ENCODE assay signal across 3 cellular contexts in genomic region chr3:4655145-4656045, GRCh38.
TF ChIP-seq lines count a peak whose summit lies in the region.

No MANE protein-coding gene starts in this region.

TF ChIP-seq in SK-N-SH treated with all-trans-retinoic acid at 6 μM for 48 hours, 23 proteins besides CTCF, POLR2A, EP300 and RAD21:
- TF ChIP-seq GLIS3 (CRISPR knock-in tag; IDR thresholded peaks at IDR 0.05) = no peak
- no peak for TF ChIP-seq PPARA (CRISPR knock-in tag; IDR thresholded peaks at IDR 0.05; ENCODE audit: borderline replicate concordance)
- no peak for TF ChIP-seq SNAI2 (CRISPR knock-in tag; IDR thresholded peaks at IDR 0.05)
- TF ChIP-seq ZC3H10 (CRISPR knock-in tag; IDR thresholded peaks at IDR 0.05) = no peak
- TF ChIP-seq ARNTL (CRISPR knock-in tag; IDR thresholded peaks at IDR 0.05; ENCODE audit: borderline replicate concordance, low read depth) = no peak
- no peak for TF ChIP-seq ZNF70 (CRISPR knock-in tag; IDR thresholded peaks at IDR 0.05)
- TF ChIP-seq, protein P1, sequence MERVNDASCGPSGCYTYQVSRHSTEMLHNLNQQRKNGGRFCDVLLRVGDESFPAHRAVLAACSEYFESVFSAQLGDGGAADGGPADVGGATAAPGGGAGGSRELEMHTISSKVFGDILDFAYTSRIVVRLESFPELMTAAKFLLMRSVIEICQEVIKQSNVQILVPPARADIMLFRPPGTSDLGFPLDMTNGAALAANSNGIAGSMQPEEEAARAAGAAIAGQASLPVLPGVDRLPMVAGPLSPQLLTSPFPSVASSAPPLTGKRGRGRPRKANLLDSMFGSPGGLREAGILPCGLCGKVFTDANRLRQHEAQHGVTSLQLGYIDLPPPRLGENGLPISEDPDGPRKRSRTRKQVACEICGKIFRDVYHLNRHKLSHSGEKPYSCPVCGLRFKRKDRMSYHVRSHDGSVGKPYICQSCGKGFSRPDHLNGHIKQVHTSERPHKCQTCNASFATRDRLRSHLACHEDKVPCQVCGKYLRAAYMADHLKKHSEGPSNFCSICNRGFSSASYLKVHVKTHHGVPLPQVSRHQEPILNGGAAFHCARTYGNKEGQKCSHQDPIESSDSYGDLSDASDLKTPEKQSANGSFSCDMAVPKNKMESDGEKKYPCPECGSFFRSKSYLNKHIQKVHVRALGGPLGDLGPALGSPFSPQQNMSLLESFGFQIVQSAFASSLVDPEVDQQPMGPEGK (CRISPR knock-in tag; IDR thresholded peaks at IDR 0.05; ENCODE audit: borderline replicate concordance) = no peak
- TF ChIP-seq RARB (CRISPR knock-in tag; IDR thresholded peaks at IDR 0.05) = no peak
- no peak for TF ChIP-seq OSR1 (CRISPR knock-in tag; IDR thresholded peaks at IDR 0.05)
- TF ChIP-seq TOX (CRISPR knock-in tag; IDR thresholded peaks at IDR 0.05; ENCODE audit: borderline replicate concordance) = no peak
- TF ChIP-seq ZFP3 (CRISPR knock-in tag; IDR thresholded peaks at IDR 0.05) = no peak
- TF ChIP-seq, protein P2, sequence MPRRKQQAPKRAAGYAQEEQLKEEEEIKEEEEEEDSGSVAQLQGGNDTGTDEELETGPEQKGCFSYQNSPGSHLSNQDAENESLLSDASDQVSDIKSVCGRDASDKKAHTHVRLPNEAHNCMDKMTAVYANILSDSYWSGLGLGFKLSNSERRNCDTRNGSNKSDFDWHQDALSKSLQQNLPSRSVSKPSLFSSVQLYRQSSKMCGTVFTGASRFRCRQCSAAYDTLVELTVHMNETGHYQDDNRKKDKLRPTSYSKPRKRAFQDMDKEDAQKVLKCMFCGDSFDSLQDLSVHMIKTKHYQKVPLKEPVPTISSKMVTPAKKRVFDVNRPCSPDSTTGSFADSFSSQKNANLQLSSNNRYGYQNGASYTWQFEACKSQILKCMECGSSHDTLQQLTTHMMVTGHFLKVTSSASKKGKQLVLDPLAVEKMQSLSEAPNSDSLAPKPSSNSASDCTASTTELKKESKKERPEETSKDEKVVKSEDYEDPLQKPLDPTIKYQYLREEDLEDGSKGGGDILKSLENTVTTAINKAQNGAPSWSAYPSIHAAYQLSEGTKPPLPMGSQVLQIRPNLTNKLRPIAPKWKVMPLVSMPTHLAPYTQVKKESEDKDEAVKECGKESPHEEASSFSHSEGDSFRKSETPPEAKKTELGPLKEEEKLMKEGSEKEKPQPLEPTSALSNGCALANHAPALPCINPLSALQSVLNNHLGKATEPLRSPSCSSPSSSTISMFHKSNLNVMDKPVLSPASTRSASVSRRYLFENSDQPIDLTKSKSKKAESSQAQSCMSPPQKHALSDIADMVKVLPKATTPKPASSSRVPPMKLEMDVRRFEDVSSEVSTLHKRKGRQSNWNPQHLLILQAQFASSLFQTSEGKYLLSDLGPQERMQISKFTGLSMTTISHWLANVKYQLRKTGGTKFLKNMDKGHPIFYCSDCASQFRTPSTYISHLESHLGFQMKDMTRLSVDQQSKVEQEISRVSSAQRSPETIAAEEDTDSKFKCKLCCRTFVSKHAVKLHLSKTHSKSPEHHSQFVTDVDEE (CRISPR knock-in tag; IDR thresholded peaks at IDR 0.05) = no peak
- TF ChIP-seq, protein P3, sequence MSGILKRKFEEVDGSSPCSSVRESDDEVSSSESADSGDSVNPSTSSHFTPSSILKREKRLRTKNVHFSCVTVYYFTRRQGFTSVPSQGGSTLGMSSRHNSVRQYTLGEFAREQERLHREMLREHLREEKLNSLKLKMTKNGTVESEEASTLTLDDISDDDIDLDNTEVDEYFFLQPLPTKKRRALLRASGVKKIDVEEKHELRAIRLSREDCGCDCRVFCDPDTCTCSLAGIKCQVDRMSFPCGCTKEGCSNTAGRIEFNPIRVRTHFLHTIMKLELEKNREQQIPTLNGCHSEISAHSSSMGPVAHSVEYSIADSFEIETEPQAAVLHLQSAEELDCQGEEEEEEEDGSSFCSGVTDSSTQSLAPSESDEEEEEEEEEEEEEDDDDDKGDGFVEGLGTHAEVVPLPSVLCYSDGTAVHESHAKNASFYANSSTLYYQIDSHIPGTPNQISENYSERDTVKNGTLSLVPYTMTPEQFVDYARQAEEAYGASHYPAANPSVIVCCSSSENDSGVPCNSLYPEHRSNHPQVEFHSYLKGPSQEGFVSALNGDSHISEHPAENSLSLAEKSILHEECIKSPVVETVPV (CRISPR knock-in tag; IDR thresholded peaks at IDR 0.05) = no peak

TF ChIP-seq in SK-N-SH, 30 proteins besides CTCF, POLR2A, EP300 and RAD21:
- TF ChIP-seq SMC3 (IDR thresholded peaks at IDR 0.05; ENCODE audit: low read depth, low read length) (no peak), JUND (IDR thresholded peaks at IDR 0.05) (no peak), TEAD4 (IDR thresholded peaks at IDR 0.05; ENCODE audit: borderline replicate concordance, insufficient read depth) (no peak), GATA2 (CRISPR knock-in tag; IDR thresholded peaks at IDR 0.05) (no peak), EZH2phosphoT487 (IDR thresholded peaks at IDR 0.05; ENCODE audit: borderline replicate concordance, low read depth) (no peak)
TF ChIP-seq in SK-N-SH: peak in this region for 0.

TF ChIP-seq in K562, 482 proteins besides CTCF, POLR2A, EP300 and RAD21:
- TF ChIP-seq, protein P4, sequence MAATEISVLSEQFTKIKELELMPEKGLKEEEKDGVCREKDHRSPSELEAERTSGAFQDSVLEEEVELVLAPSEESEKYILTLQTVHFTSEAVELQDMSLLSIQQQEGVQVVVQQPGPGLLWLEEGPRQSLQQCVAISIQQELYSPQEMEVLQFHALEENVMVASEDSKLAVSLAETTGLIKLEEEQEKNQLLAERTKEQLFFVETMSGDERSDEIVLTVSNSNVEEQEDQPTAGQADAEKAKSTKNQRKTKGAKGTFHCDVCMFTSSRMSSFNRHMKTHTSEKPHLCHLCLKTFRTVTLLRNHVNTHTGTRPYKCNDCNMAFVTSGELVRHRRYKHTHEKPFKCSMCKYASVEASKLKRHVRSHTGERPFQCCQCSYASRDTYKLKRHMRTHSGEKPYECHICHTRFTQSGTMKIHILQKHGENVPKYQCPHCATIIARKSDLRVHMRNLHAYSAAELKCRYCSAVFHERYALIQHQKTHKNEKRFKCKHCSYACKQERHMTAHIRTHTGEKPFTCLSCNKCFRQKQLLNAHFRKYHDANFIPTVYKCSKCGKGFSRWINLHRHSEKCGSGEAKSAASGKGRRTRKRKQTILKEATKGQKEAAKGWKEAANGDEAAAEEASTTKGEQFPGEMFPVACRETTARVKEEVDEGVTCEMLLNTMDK (IDR thresholded peaks at IDR 0.05; ENCODE audit: borderline replicate concordance, insufficient read depth, low read depth, low read length, poor library complexity, severe bottlenecking) = no peak
- 0 out of 2 replicates have a peak, but pooled peaks have one; percentile 41 for TF ChIP-seq ADNP (tag; IDR thresholded peaks at IDR 0.05)
- TF ChIP-seq BCOR (IDR thresholded peaks at IDR 0.05) = peak; percentile 92
- no peak for TF ChIP-seq ZNF551 (CRISPR knock-in tag; IDR thresholded peaks at IDR 0.05)
- 0 out of 4 replicates have a peak, but pooled peaks of 1 of the 2 experiments have one; percentile 35 for TF ChIP-seq RCOR1 (IDR thresholded peaks at IDR 0.05; ENCODE audit: borderline replicate concordance in 1 of 2, low read depth in 2 of 2, low read length in 2 of 2)
- TF ChIP-seq RBM25 (IDR thresholded peaks at IDR 0.05; ENCODE audit: low read depth, low read length, severe bottlenecking) = peak; percentile 99
- TF ChIP-seq KDM1A (IDR thresholded peaks at IDR 0.05) = peak; percentile 19 to 30; a peak in 1 of 4 replicates
- TF ChIP-seq SMARCA5 (IDR thresholded peaks at IDR 0.05) = peak; percentile 88
- TF ChIP-seq ZFP36 (IDR thresholded peaks at IDR 0.05; ENCODE audit: low read depth, low read length, partially characterized antibody) = peak; percentile 92
